ENCODE assay signal across 30 cellular contexts in genomic region chr7:132387596-132387995, GRCh38.
"Had no signal": no experiment of that assay in that cellular context is flagged by ENCODE, and none has a peak within 500 bp of the region (broad histone marks: within the 10 kb centered on the region; RNA-seq: fewer than 3 reads in every experiment).

No MANE protein-coding gene starts in this region.

- H3K27me3 ChIP-seq: adrenal gland, body of pancreas, Peyer's patch, SJSA1 had no signal

- H3K4me3 ChIP-seq: adrenal gland, body of pancreas, breast epithelium, Peyer's patch, SJSA1 had no signal

- H3K9me3 ChIP-seq: adrenal gland, body of pancreas, breast epithelium, Peyer's patch, SJSA1 had no signal

- H3K4me1 ChIP-seq: adrenal gland, breast epithelium, Peyer's patch, SJSA1 had no signal

- H3K36me3 ChIP-seq: adrenal gland, breast epithelium, Peyer's patch, SJSA1 had no signal

- H3K27ac ChIP-seq: adrenal gland, body of pancreas, breast epithelium, KMS-11, Peyer's patch, SJSA1, VCaP had no signal

- H3K4me2 ChIP-seq: KMS-11 had no signal

- DNase-seq: activated B cell treated with CpG ODN at 0.5 μM for 24 hours; activated CD4-positive, alpha-beta memory T cell treated with anti-CD3 and anti-CD28 coated beads for 36 hours; activated CD4-positive, alpha-beta T cell treated with anti-CD3 and anti-CD28 coated beads for 4 hours; activated CD4-positive, alpha-beta T cell treated with anti-CD3 and anti-CD28 coated beads, Interleukin-2, amount 50 U/mL, for 1 hour; activated CD4-positive, CD25-positive, alpha-beta regulatory T cell treated with anti-CD3 and anti-CD28 coated beads, Interleukin-2, amount 50 U/mL, for 72 hours; activated CD8-positive, alpha-beta memory T cell treated with anti-CD3 and anti-CD28 coated beads, Interleukin-2, amount 50 U/mL, for 4 hours; activated gamma-delta T cell treated with Interleukin-2 at 50 U/mL for 16 hours; activated naive CD4-positive, alpha-beta T cell treated with anti-CD3 and anti-CD28 coated beads for 36 hours; activated T-cell treated with anti-CD3 and anti-CD28 coated beads for 4 hours; activated T-cell treated with anti-CD3 and anti-CD28 coated beads, Interleukin-2, amount 50 U/mL, for 4 hours; adrenal gland; body of pancreas; MM.1S; MV-4-11; NCI-H1092; NCI-H1436 treated with DMSO at 0.1 percent for 48 hours; NCI-H1694 treated with DMSO at 0.1 percent for 48 hours; NCI-H2029; NCI-H2171; NCI-H524 treated with DMSO at 0.1 percent for 48 hours; NK-92 treated with Interleukin-12 subunit alpha and Interleukin-12 subunit beta, amount 100 ng/mL, for 24 hours; PC-3; Peyer's patch; RPMI8226; SHP77 treated with DMSO at 0.1 percent for 48 hours; T1000 had no signal

- H3K9ac ChIP-seq: KMS-11 had no signal
